Comparison of ENCODE assay signal across 12 cellular contexts in the genomic region with DNA sequence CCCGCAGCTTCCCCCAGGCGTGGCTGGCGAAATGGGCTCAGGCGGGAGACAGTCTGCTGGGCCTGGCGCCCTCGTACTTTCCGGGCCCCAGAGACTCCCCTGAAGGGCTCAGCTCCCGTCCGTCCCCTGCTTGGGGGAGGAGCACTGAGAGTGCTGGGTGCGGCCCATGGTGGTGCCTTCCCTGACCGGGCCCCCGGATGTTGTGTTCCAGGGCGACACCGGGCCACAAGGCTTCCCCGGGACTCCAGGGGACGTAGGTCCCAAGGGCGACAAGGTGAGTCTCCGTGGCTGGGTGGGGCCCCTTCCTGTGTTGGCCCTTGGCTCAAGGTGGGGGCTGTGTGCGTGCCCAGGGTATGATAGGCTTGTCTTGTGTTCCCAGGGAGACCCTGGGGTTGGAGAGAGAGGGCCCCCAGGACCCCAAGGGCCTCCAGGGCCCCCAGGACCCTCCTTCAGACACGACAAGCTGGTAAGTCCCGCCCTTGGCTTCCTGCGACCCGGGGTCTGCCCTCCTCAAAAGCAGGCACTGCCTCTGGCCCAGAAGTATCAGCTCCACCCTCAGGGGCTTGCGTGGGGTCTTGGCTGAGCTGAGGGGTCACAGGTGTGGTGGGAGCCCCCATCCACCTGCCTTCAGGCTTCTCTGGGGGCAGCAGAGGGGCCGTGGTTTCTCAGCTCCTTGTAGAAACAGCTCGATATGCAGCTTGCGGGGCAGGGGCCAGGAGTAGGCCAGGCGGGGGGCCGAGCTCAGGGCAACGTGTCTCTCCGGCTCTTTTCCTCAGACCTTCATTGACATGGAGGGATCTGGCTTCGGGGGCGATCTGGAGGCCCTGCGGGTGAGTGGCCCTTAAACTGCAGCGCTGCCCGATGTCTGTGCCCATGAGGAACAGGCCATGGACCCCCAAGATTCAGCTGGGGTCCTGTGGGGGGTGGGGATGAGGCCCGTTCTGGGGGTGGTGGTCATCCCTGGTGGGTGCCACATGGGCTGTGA.
DNase-seq lines count a peak whose midpoint lies in the region; ATAC-seq and TF ChIP-seq lines count a peak whose summit lies in the region.
"Had no signal": no experiment of that assay in that cellular context is flagged by ENCODE, and none has a peak within 500 bp of the region (broad histone marks: within the 10 kb centered on the region; RNA-seq: fewer than 3 reads in every experiment).

No MANE protein-coding gene starts in this region.

- no peaks in the 10 kb centered on the region for H3K36me3 Mint-ChIP-seq in CD14-positive monocyte
- peaks cover 4% of the 10 kb centered on the region for H3K36me3 Mint-ChIP-seq in IgD-negative memory B cell
- H3K36me3 Mint-ChIP-seq in naive thymus-derived CD4-positive, alpha-beta T cell: peaks cover 0 to 8% (median 4%) of the 10 kb centered on the region in 5 donors
- H3K36me3 Mint-ChIP-seq in type B pancreatic cell: peaks cover 24% of the 10 kb centered on the region

- H3K4me3 Mint-ChIP-seq in CD14-positive monocyte (peak overlapping the region in 1 of 2 donors; percentile 86), IgD-negative memory B cell (peak overlapping the region; percentile 0 to 87 (median 49)), type B pancreatic cell (no peak overlapping the region)
- peak overlapping the region; percentile 78 to 91 (median 84) for H3K4me3 Mint-ChIP-seq in naive thymus-derived CD4-positive, alpha-beta T cell

- peak overlapping the region; percentile 78 for H3K4me3 ChIP-seq in naive thymus-derived CD4-positive, alpha-beta T cell (ENCODE audit: low read length)
- no peak overlapping the region for H3K4me3 ChIP-seq in brain microvascular endothelial cell (ENCODE audit: low read depth, low read length)
- H3K4me3 ChIP-seq: transverse colon had no signal

- CTCF ChIA-PET in naive thymus-derived CD4-positive, alpha-beta T cell (lab: Charles Lee): interaction anchor here (1.0 kb wide), 1 partner anchor 339 kb away, joined by 3 read pairs; no protein-coding TSS in a partner anchor

- H3K9me3 Mint-ChIP-seq in CD14-positive monocyte (peaks cover 0 to 3% (median 0%) of the 10 kb centered on the region in 7 donors), IgD-negative memory B cell (no peaks in the 10 kb centered on the region), type B pancreatic cell (no peaks in the 10 kb centered on the region)
- peaks cover 0 to 3% (median 0%) of the 10 kb centered on the region in 11 donors for H3K9me3 Mint-ChIP-seq in naive thymus-derived CD4-positive, alpha-beta T cell

- intact Hi-C loops in CD14-positive monocyte (cut with micrococcal nuclease): loop anchor here (5.0 kb wide), 3 partner anchors 67 to 342 kb away; no protein-coding TSS in a partner anchor
- intact Hi-C loops in naive thymus-derived CD4-positive, alpha-beta T cell (cut with micrococcal nuclease): loop anchor here in 1 of 2 donors (2.0 kb wide), 2 partner anchors 61 to 163 kb away; a partner anchor contains a TSS

- H3K4me1 Mint-ChIP-seq in CD14-positive monocyte: peaks cover 50% of the 10 kb centered on the region
- H3K4me1 Mint-ChIP-seq in IgD-negative memory B cell: peaks cover 18 to 28% (median 22%) of the 10 kb centered on the region in 3 donors
- peaks cover 32 to 67% (median 49%) of the 10 kb centered on the region in 7 donors for H3K4me1 Mint-ChIP-seq in naive thymus-derived CD4-positive, alpha-beta T cell
- H3K4me1 Mint-ChIP-seq in type B pancreatic cell (ENCODE audit: unreplicated experiment): peaks cover 11% of the 10 kb centered on the region

- POLR2A ChIA-PET in naive thymus-derived CD4-positive, alpha-beta T cell (lab: Charles Lee): interaction anchor here (1.0 to 1.4 kb wide), 2 partner anchors 71 to 115 kb away, joined by 3 to 4 read pairs; no protein-coding TSS in a partner anchor

- in situ Hi-C loops in brain microvascular endothelial cell (cut with HindIII; ENCODE audit: low pct_ligation_motif_present, low sequenced_read_pairs): no loop called here

- H3K9me3 ChIP-seq in naive thymus-derived CD4-positive, alpha-beta T cell (ENCODE audit: control insufficient read depth in 2 of 3, low read length in 3 of 3): no peaks in the 10 kb centered on the region
- H3K9me3 ChIP-seq: transverse colon had no signal

- H3K27ac Mint-ChIP-seq in CD14-positive monocyte (peak overlapping the region in 5 of 7 donors; percentile 5 to 96 (median 94)), IgD-negative memory B cell (no peak overlapping the region), type B pancreatic cell (no peak overlapping the region)
- H3K27ac Mint-ChIP-seq in naive thymus-derived CD4-positive, alpha-beta T cell: peak overlapping the region; percentile 93 to 100 (median 99)

- TF ChIP-seq CTCF in CD14-positive monocyte (IDR thresholded peaks at IDR 0.05) (no peak), brain microvascular endothelial cell (IDR thresholded peaks at IDR 0.05; ENCODE audit: low read depth, low read length, missing control alignments) (no peak), type B pancreatic cell (conservative IDR thresholded peaks at IDR 0.05) (no peak)

- no peak for DNase-seq in CD14-positive monocyte (ENCODE audit: low spot score)
- DNase-seq in activated naive CD4-positive, alpha-beta T cell treated with anti-CD3 and anti-CD28 coated beads, Interleukin-2, amount 50 U/mL, for 16 hours: peak; percentile 28
- DNase-seq in naive thymus-derived CD4-positive, alpha-beta T cell: peak in 6 of 9 donors; percentile 26 to 58 (median 45)
- DNase-seq in NCI-H446 treated with DMSO at 0.1 percent for 48 hours (lab: John Stamatoyannopoulos, UW): no peak
- DNase-seq in brain microvascular endothelial cell: no peak
- no peak for DNase-seq in type B pancreatic cell (ENCODE audit: extremely low spot score, unreplicated experiment)
- DNase-seq: NCI-H524, transverse colon had no signal

- no peaks in the 10 kb centered on the region for H3K27me3 ChIP-seq in naive thymus-derived CD4-positive, alpha-beta T cell (ENCODE audit: control insufficient read depth in 2 of 2, insufficient read depth in 2 of 2, low read length in 2 of 2)
- H3K27me3 ChIP-seq in brain microvascular endothelial cell (replicated peaks): no peaks in the 10 kb centered on the region
- H3K27me3 ChIP-seq: transverse colon had no signal

- H3K27me3 Mint-ChIP-seq in CD14-positive monocyte (ENCODE audit: low read depth in 3 of 3) (peaks cover 0 to 6% (median 5%) of the 10 kb centered on the region in 3 donors), IgD-negative memory B cell (no peaks in the 10 kb centered on the region), type B pancreatic cell (no peaks in the 10 kb centered on the region)
- H3K27me3 Mint-ChIP-seq in naive thymus-derived CD4-positive, alpha-beta T cell: no peaks in the 10 kb centered on the region

- H3K36me3 ChIP-seq in naive thymus-derived CD4-positive, alpha-beta T cell (ENCODE audit: control insufficient read depth in 2 of 3, insufficient read depth in 3 of 3, low read length in 3 of 3): no peaks in the 10 kb centered on the region
- peaks cover 82% of the 10 kb centered on the region for H3K36me3 ChIP-seq in brain microvascular endothelial cell (replicated peaks)
- H3K36me3 ChIP-seq: transverse colon had no signal

- peaks cover 14 to 58% of the 10 kb centered on the region in 2 donors for H3K4me1 ChIP-seq in naive thymus-derived CD4-positive, alpha-beta T cell (ENCODE audit: control insufficient read depth in 2 of 2, insufficient read depth in 2 of 2, low read length in 2 of 2)
- H3K4me1 ChIP-seq: parathyroid adenoma had no signal

- ATAC-seq in naive thymus-derived CD4-positive, alpha-beta T cell: no peak
- ATAC-seq in HG02798 (IDR thresholded peaks at IDR 0.05; ENCODE audit: poor library complexity, unreplicated experiment): no peak
- ATAC-seq: Panc1 had no signal

- H3K27ac ChIP-seq in naive thymus-derived CD4-positive, alpha-beta T cell (ENCODE audit: low read depth, low read length): peak overlapping the region; percentile 93
- no peak overlapping the region for H3K27ac ChIP-seq in brain microvascular endothelial cell
- H3K27ac ChIP-seq: parathyroid adenoma, transverse colon had no signal

Comparison
In these comparisons a context has a peak if more than half of its experiments do, and no peak if none do; other contexts are left out.
1. DNase-seq: peak in activated naive CD4-positive, alpha-beta T cell treated with anti-CD3 and anti-CD28 coated beads, Interleukin-2, amount 50 U/mL, for 16 hours (single experiment) and naive thymus-derived CD4-positive, alpha-beta T cell (6 of 9); none in CD14-positive monocyte (single experiment), NCI-H446 treated with DMSO at 0.1 percent for 48 hours (single experiment), brain microvascular endothelial cell (single experiment) and type B pancreatic cell (single experiment).
2. H3K27ac Mint-ChIP-seq: peak in CD14-positive monocyte (5 of 7) and naive thymus-derived CD4-positive, alpha-beta T cell (9 of 9); none in IgD-negative memory B cell (0 of 3) and type B pancreatic cell (single experiment).